ENCODE assay signal across 2 cellular contexts in genomic region chr11:10022764-10023163, GRCh38.
TF ChIP-seq lines count a peak whose summit lies in the region.

No MANE protein-coding gene starts in this region.

TF ChIP-seq in IMR-90, 13 proteins besides CTCF, POLR2A, EP300 and RAD21 (continued from another document):
- TF ChIP-seq ELK1 (IDR thresholded peaks at IDR 0.05; ENCODE audit: borderline replicate concordance, low read depth, low read length) (no peak), MAZ (IDR thresholded peaks at IDR 0.05; ENCODE audit: borderline replicate concordance, low read depth, low read length) (no peak), MXI1 (IDR thresholded peaks at IDR 0.05; ENCODE audit: borderline replicate concordance, low read depth, low read length) (no peak), NFE2L2 (IDR thresholded peaks at IDR 0.05; ENCODE audit: low read depth, low read length) (no peak), RCOR1 (IDR thresholded peaks at IDR 0.05; ENCODE audit: insufficient replicate concordance, low read length) (no peak), CEBPB (IDR thresholded peaks at IDR 0.05; ENCODE audit: low read depth, low read length) (no peak), FOS (IDR thresholded peaks at IDR 0.05; ENCODE audit: low read depth, low read length) (no peak)
- TF ChIP-seq, protein P1, sequence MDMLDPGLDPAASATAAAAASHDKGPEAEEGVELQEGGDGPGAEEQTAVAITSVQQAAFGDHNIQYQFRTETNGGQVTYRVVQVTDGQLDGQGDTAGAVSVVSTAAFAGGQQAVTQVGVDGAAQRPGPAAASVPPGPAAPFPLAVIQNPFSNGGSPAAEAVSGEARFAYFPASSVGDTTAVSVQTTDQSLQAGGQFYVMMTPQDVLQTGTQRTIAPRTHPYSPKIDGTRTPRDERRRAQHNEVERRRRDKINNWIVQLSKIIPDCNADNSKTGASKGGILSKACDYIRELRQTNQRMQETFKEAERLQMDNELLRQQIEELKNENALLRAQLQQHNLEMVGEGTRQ (IDR thresholded peaks at IDR 0.05; ENCODE audit: low read depth, low read length): no peak
TF ChIP-seq in IMR-90: peak in this region for 0.

TF ChIP-seq in endothelial cell of umbilical vein, 7 proteins besides CTCF, POLR2A, EP300 and RAD21 (continued from another document):
- TF ChIP-seq JUN (IDR thresholded peaks at IDR 0.05; ENCODE audit: borderline replicate concordance, insufficient read depth, insufficient read length, low read depth): no peak
